30 cellular contexts compared by ENCODE assay signal in the genomic region with DNA sequence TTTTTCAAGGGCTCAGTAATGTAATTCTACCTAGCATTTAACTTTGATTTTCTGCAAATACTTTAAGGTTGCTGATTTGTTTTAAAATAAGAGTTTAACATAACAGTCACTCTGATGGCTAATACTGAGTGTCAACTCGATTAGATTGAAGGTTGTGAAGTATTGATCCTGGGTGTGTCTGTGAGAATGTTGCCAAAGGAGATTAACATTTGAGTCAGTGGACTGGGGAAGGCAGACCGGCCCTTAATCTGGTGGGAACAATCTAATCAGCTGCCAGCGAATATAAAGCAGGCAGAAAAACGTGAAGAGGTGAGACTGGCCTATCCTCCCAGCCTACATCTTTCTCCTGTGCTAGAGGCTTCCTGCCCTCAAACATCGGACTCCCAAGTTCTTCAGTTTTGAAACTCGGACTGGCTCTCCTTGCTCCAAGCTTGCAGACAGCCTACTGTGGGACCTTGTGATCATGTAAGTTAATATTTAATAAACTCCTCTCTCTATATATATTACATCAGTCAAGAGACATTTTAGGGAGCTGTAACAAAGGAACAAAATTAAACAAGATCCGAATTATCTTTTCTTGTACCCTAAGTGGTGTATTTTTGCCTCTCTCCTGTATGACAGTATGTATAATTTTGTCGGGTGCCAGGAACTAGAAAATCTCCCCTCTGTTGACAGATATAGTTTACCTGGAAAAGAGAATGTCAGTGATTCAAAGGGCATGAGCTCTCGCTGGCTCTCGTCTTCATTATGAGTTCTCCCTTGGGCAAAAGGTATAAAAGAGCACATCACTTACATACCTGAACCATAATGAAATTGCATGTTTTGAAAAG.
DNase-seq lines count a peak whose midpoint lies in the region; ATAC-seq and TF ChIP-seq lines count a peak whose summit lies in the region.
"Had no signal": no experiment of that assay in that cellular context is flagged by ENCODE, and none has a peak within 500 bp of the region (broad histone marks: within the 10 kb centered on the region; RNA-seq: fewer than 3 reads in every experiment).

No MANE protein-coding gene starts in this region.

- no peak overlapping the region for H3K23ac ChIP-seq in mesenchymal stem cell (ENCODE audit: low read length in 2 of 2)

- peak overlapping the region; percentile 63 for H3K27ac Mint-ChIP-seq in Caco-2 (ENCODE audit: unreplicated experiment)
- H3K27ac Mint-ChIP-seq: CD4-positive, alpha-beta T cell had no signal

- H3K4me2 ChIP-seq in mesenchymal stem cell (ENCODE audit: low read length, poor library complexity, severe bottlenecking), result no peak overlapping the region
- H3K4me2 ChIP-seq: BLaER1 treated with 17β-estradiol and CSF1 and Interleukin-3, amounts not matched to agents 10 nM and 100 nM; PC-9 had no signal

- POLR2A ChIA-PET in Caco-2 (lab: Charles Lee), result no interaction called here

- no peak for DNase-seq in Caco-2
- DNase-seq in body of pancreas, result peak in 1 of 4 donors; percentile 6
- DNase-seq in mesenchymal stem cell, result no peak
- peak; percentile 38 for DNase-seq in retina
- DNase-seq in putamen (ENCODE audit: low spot score), result no peak
- no peak for DNase-seq in gastrocnemius medialis
- no peak for DNase-seq in stimulated activated CD4-positive, alpha-beta T cell treated with anti-CD3 and anti-CD28 coated beads, Interleukin-1b, Interleukin-23, amount 100 ng/mL, for 48 hours
- DNase-seq: AML-193; CD4-positive, alpha-beta T cell; DMS 273 treated with DMSO at 0.1 percent for 48 hours; DMS79; EL; GDM1; Karpas-422; NCI-H1092 treated with DMSO at 0.1 percent for 48 hours; NCI-H1436; NCI-H187; NCI-H2081 treated with DMSO at 0.1 percent for 48 hours; NCI-H2171; NCI-H226; NCI-H510A; NCI-H69; PC-9; SJCRH30 had no signal

- BruUV-seq in Caco-2 (replicated peaks; lab: Mats Ljungman, UMichigan), result no TSS peak

- H3K79me1 ChIP-seq in mesenchymal stem cell (replicated peaks; ENCODE audit: low read length, poor library complexity, severe bottlenecking), result no peaks in the 10 kb centered on the region

- ATAC-seq in body of pancreas, result peak; percentile 27
- no peak for ATAC-seq in gastrocnemius medialis
- ATAC-seq: GM12878, HCT116, Right ventricle myocardium inferior, SK-N-SH treated with all-trans-retinoic acid at 6 μM for 48 hours had no signal

- no peaks in the 10 kb centered on the region for H3K36me3 ChIP-seq in Caco-2 (ENCODE audit: control insufficient read depth, insufficient read depth, low read length)
- no peaks in the 10 kb centered on the region for H3K36me3 ChIP-seq in body of pancreas (replicated peaks in 1 of 2; ENCODE audit: insufficient read depth in 1 of 2, low read depth in 2 of 2)
- H3K36me3 ChIP-seq in mesenchymal stem cell (ENCODE audit: control insufficient read depth in 1 of 2, insufficient read depth in 2 of 2, low read depth in 1 of 2, low read length in 2 of 2), result no peaks in the 10 kb centered on the region
- no peaks in the 10 kb centered on the region for H3K36me3 ChIP-seq in gastrocnemius medialis
- H3K36me3 ChIP-seq: BLaER1 treated with 17β-estradiol and CSF1 and Interleukin-3, amounts not matched to agents 10 nM and 100 nM; SJCRH30 had no signal

- H3K18ac ChIP-seq in mesenchymal stem cell (ENCODE audit: low read depth in 1 of 2, low read length in 2 of 2), result no peak overlapping the region

- H2AK5ac ChIP-seq in mesenchymal stem cell (ENCODE audit: low read length, severe bottlenecking), result no peak overlapping the region

- H2BK120ac ChIP-seq in mesenchymal stem cell (ENCODE audit: low read depth, low read length), result no peak overlapping the region

- no peaks in the 10 kb centered on the region for H3K27me3 ChIP-seq in Caco-2 (replicated peaks; ENCODE audit: control insufficient read depth, insufficient read depth, low read length)
- no peaks in the 10 kb centered on the region for H3K27me3 ChIP-seq in body of pancreas
- no peaks in the 10 kb centered on the region for H3K27me3 ChIP-seq in mesenchymal stem cell (ENCODE audit: control insufficient read depth in 1 of 2, insufficient read depth in 1 of 2, low read length in 2 of 2)
- H3K27me3 ChIP-seq in gastrocnemius medialis, result no peaks in the 10 kb centered on the region
- H3K27me3 ChIP-seq: BLaER1 treated with 17β-estradiol and CSF1 and Interleukin-3, amounts not matched to agents 10 nM and 100 nM; SJCRH30 had no signal

- peaks cover 8% of the 10 kb centered on the region for H3K4me1 Mint-ChIP-seq in Caco-2 (ENCODE audit: low read depth, unreplicated experiment)

- H3K9me3 Mint-ChIP-seq in Caco-2 (ENCODE audit: unreplicated experiment), result peaks cover 9% of the 10 kb centered on the region
- H3K9me3 Mint-ChIP-seq: CD4-positive, alpha-beta T cell had no signal

- H3K4ac ChIP-seq in mesenchymal stem cell (ENCODE audit: low read depth in 1 of 2, low read length in 2 of 2), result no peak overlapping the region

- H2AFZ ChIP-seq in mesenchymal stem cell (ENCODE audit: low read depth, low read length), result no peak overlapping the region
- H2AFZ ChIP-seq: PC-9 had no signal

- TF ChIP-seq CTCF in Caco-2 (IDR thresholded peaks at IDR 0.05; ENCODE audit: insufficient read depth in 1 of 2, low read depth in 1 of 2, low read length in 1 of 2, severe bottlenecking in 1 of 2, unreplicated experiment in 1 of 2) (no peak), body of pancreas (IDR thresholded peaks at IDR 0.05) (no peak), gastrocnemius medialis (IDR thresholded peaks at IDR 0.05 in 4 of 5, conservative IDR thresholded peaks at IDR 0.05 in 1 of 5) (no peak)

- no peak for TF ChIP-seq POLR2A in body of pancreas (IDR thresholded peaks at IDR 0.05)
- no peak for TF ChIP-seq POLR2A in gastrocnemius medialis (IDR thresholded peaks at IDR 0.05)

- H3K4me1 ChIP-seq in Caco-2, result peaks cover 12% of the 10 kb centered on the region
- peaks cover 10% of the 10 kb centered on the region for H3K4me1 ChIP-seq in body of pancreas
- H3K4me1 ChIP-seq in mesenchymal stem cell (ENCODE audit: control insufficient read depth, insufficient read depth, low read depth, low read length), result no peaks in the 10 kb centered on the region
- no peaks in the 10 kb centered on the region for H3K4me1 ChIP-seq in gastrocnemius medialis
- H3K4me1 ChIP-seq: BLaER1 treated with 17β-estradiol and CSF1 and Interleukin-3, amounts not matched to agents 10 nM and 100 nM; SJCRH30 had no signal

- H3K27ac ChIP-seq in body of pancreas (no peak overlapping the region), mesenchymal stem cell (ENCODE audit: low read length, poor library complexity, severe bottlenecking) (peak overlapping the region; percentile 29), gastrocnemius medialis (no peak overlapping the region)
- H3K27ac ChIP-seq: BLaER1 treated with 17β-estradiol and CSF1 and Interleukin-3, amounts not matched to agents 10 nM and 100 nM; HL-60; PC-9; SJCRH30 had no signal

- no peak overlapping the region for H2BK15ac ChIP-seq in mesenchymal stem cell (ENCODE audit: low read depth, poor library complexity, severe bottlenecking)

- no peak overlapping the region for H3K4me3 Mint-ChIP-seq in Caco-2 (ENCODE audit: unreplicated experiment)
- H3K4me3 Mint-ChIP-seq: CD4-positive, alpha-beta T cell had no signal

- H3K36me3 Mint-ChIP-seq in Caco-2 (ENCODE audit: insufficient read depth, unreplicated experiment), result no peaks in the 10 kb centered on the region

- H3K4me3 ChIP-seq in Caco-2 (ENCODE audit: low read depth, low read length), result no peak overlapping the region
- H3K4me3 ChIP-seq in body of pancreas, result no peak overlapping the region
- H3K4me3 ChIP-seq in mesenchymal stem cell (ENCODE audit: insufficient read depth in 1 of 2, low read depth in 1 of 2, low read length in 2 of 2), result no peak overlapping the region
- H3K4me3 ChIP-seq in gastrocnemius medialis, result no peak overlapping the region
- H3K4me3 ChIP-seq: BLaER1 treated with 17β-estradiol and CSF1 and Interleukin-3, amounts not matched to agents 10 nM and 100 nM; GM12878; PC-9; SJCRH30 had no signal

- in situ Hi-C loops in gastrocnemius medialis (cut with MboI; ENCODE audit: low sequenced_read_pairs in 4 of 4), result no loop called here

- H2BK12ac ChIP-seq in mesenchymal stem cell (ENCODE audit: low read length in 2 of 2), result no peak overlapping the region

- 19 to 45% methylated on average over 10 of the region's 10 CpGs for WGBS in body of pancreas, 2 donors
- WGBS in mesenchymal stem cell, result 69% methylated on average over 6 of the region's 10 CpGs

- no peak overlapping the region for H4K8ac ChIP-seq in mesenchymal stem cell (ENCODE audit: low read length)

- CTCF ChIA-PET in Caco-2 (lab: Charles Lee), result no interaction called here

- H3K27me3 Mint-ChIP-seq in Caco-2 (ENCODE audit: insufficient read depth, unreplicated experiment), result no peaks in the 10 kb centered on the region
- H3K27me3 Mint-ChIP-seq: CD4-positive, alpha-beta T cell had no signal

- intact Hi-C loops in Caco-2 (cut with micrococcal nuclease; ENCODE audit: unreplicated experiment) (no loop called here), body of pancreas (cut with DNase I) (no loop called here), gastrocnemius medialis (cut with DNase I; ENCODE audit: low total_unique reads) (no loop called here)

- no peak overlapping the region for H3K14ac ChIP-seq in mesenchymal stem cell (ENCODE audit: low read length in 2 of 2)

- H3K9ac ChIP-seq in mesenchymal stem cell (ENCODE audit: low read length), result no peak overlapping the region
- H3K9ac ChIP-seq: BLaER1 treated with 17β-estradiol and CSF1 and Interleukin-3, amounts not matched to agents 10 nM and 100 nM had no signal

- H2BK5ac ChIP-seq in mesenchymal stem cell (ENCODE audit: low read depth, low read length, poor library complexity, severe bottlenecking), result no peak overlapping the region

- no peak overlapping the region for H4K91ac ChIP-seq in mesenchymal stem cell (ENCODE audit: low read length)

- H3K9me3 ChIP-seq in Caco-2 (no peaks in the 10 kb centered on the region), body of pancreas (no peaks in the 10 kb centered on the region), mesenchymal stem cell (ENCODE audit: control insufficient read depth, low read length) (no peaks in the 10 kb centered on the region), gastrocnemius medialis (no peaks in the 10 kb centered on the region)
- H3K9me3 ChIP-seq: SJCRH30 had no signal
